ENCODE assay signal across 16 cellular contexts in genomic region chr11:77062924-77063323, GRCh38. TPM values are rescaled to one million over a fixed set of nuclear protein-coding genes. Genes with fewer than 3 reads are reported as not detected.
A peak's percentile ranks its signal among the peaks of the same experiment; 100 is the strongest.
DNase-seq lines count a peak whose midpoint lies in the region; ATAC-seq, FAIRE-seq and TF ChIP-seq lines count a peak whose summit lies in the region.
"Had no signal": no experiment of that assay in that cellular context is flagged by ENCODE, and none has a peak within 500 bp of the region (broad histone marks: within the 10 kb centered on the region; RNA-seq: fewer than 3 reads in every experiment).

No MANE protein-coding gene starts in this region.

- H3K9ac ChIP-seq in GM12878 (ENCODE audit: control insufficient read depth, insufficient read depth, low read length) = no peak overlapping the region

- H3K9me3 ChIP-seq in A549 (peaks cover 23% of the 10 kb centered on the region), GM12878 (replicated peaks; ENCODE audit: control insufficient read depth, insufficient read depth, low read length) (no peaks in the 10 kb centered on the region; the same call in 2 of the 3 replicates)
- H3K9me3 ChIP-seq: tibial nerve had no signal

- no peaks in the 10 kb centered on the region for H3K36me3 ChIP-seq in GM12878 (ENCODE audit: control insufficient read depth in 2 of 2, insufficient read depth in 2 of 2, low read length in 1 of 2)
- H3K36me3 ChIP-seq: heart right ventricle, tibial nerve had no signal

- FAIRE-seq in A549 (lab: Jason Lieb, UNC) (no peak), GM12878 (lab: Jason Lieb, UNC) (no peak)
- FAIRE-seq: endometrium, RCC 7860 had no signal

- no peak for TF ChIP-seq POLR2A in A549 (IDR thresholded peaks at IDR 0.05; ENCODE audit: low read length)
- no peak for TF ChIP-seq POLR2A in GM12878 (IDR thresholded peaks at IDR 0.05; ENCODE audit: low read depth, low read length)

- DNase-seq in A549 (ENCODE audit: low read depth in 1 of 2, low spot score in 1 of 2) = no peak
- DNase-seq in GM20000 (ENCODE audit: low spot score) = peak; percentile 6
- DNase-seq in GM12878 (ENCODE audit: low read depth, low spot score) = no peak
- peak; percentile 40 for DNase-seq in islet precursor cell
- DNase-seq in D341Med (ENCODE audit: low spot score) = no peak
- no peak for DNase-seq in NCI-H446 (lab: John Stamatoyannopoulos, UW)
- DNase-seq in omental fat pad (ENCODE audit: low spot score) = no peak
- no peak for DNase-seq in effector CD4-positive, alpha-beta T cell
- DNase-seq: heart right ventricle, NCI-H2029, NCI-H526 treated with DMSO at 0.1 percent for 48 hours, nucleus accumbens had no signal

- CTCF ChIA-PET in A549 (lab: Yijun Ruan, JAX) (interaction anchor here (0.7 to 6.3 kb wide), 10 partner anchors 9 to 341 kb away, joined by 3 to 84 read pairs (median 3); no protein-coding TSS in a partner anchor), GM12878 (lab: Yijun Ruan, JAX) (interaction anchor here (1.6 to 5.7 kb wide), 3 partner anchors 15 to 36 kb away, joined by 6 to 38 read pairs (median 11); no protein-coding TSS in a partner anchor)

- no peak overlapping the region for H2AFZ ChIP-seq in GM12878 (ENCODE audit: control insufficient read depth, low read depth, low read length)

- in situ Hi-C loops in GM12878 (cut with MboI) = no loop called here

- RAD21 ChIA-PET in GM12878 (lab: Charles Lee; ENCODE audit: unreplicated experiment) = interaction anchor here (1.3 kb wide), 1 partner anchor 28 kb away, joined by 3 read pairs; no protein-coding TSS in a partner anchor

- intact Hi-C loops in GM12878 (cut with micrococcal nuclease; ENCODE audit: unreplicated experiment) = no loop called here

- H3K4me3 ChIP-seq in A549 (no peak overlapping the region), GM12878 (no peak overlapping the region)
- H3K4me3 ChIP-seq: heart right ventricle, skin epidermis, tibial nerve had no signal

- TF ChIP-seq EP300 in A549 (IDR thresholded peaks at IDR 0.05) (no peak), GM12878 (IDR thresholded peaks at IDR 0.05; ENCODE audit: borderline replicate concordance in 1 of 2, control insufficient read depth in 1 of 2, low read depth in 2 of 2, low read length in 2 of 2) (no peak)

- TF ChIP-seq RAD21 in A549 (conservative IDR thresholded peaks at IDR 0.05 in 1 of 2, IDR thresholded peaks at IDR 0.05 in 1 of 2) (no peak), GM12878 (IDR thresholded peaks at IDR 0.05; ENCODE audit: insufficient read depth, low read depth, low read length) (0 out of 2 replicates have a peak, but pooled peaks have one; percentile 17)

- peaks cover 25% of the 10 kb centered on the region for H3K4me1 ChIP-seq in A549
- peaks cover 6% of the 10 kb centered on the region for H3K4me1 ChIP-seq in GM12878 (ENCODE audit: control insufficient read depth, insufficient read depth, low read length)

- H4K20me1 ChIP-seq in GM12878 (ENCODE audit: control insufficient read depth, insufficient read depth) = no peaks in the 10 kb centered on the region

- TF ChIP-seq CTCF in A549 (IDR thresholded peaks at IDR 0.05) (no peak), GM20000 (IDR thresholded peaks at IDR 0.05; ENCODE audit: extremely low read depth, missing control alignments) (no peak), GM12878 (IDR thresholded peaks at IDR 0.05 in 2 of 3, conservative IDR thresholded peaks at IDR 0.05 in 1 of 3; ENCODE audit: control insufficient read depth in 2 of 3, extremely low read depth in 1 of 3, insufficient read depth in 1 of 3, low read depth in 3 of 3, low read length in 3 of 3) (no peak), omental fat pad (IDR thresholded peaks at IDR 0.05) (no peak)

- POLR2A ChIA-PET in A549 (lab: Yijun Ruan, JAX) = no interaction called here
- POLR2A ChIA-PET in GM12878 (lab: Charles Lee) = no interaction called here

- no peaks in the 10 kb centered on the region for H3K79me2 ChIP-seq in GM12878 (ENCODE audit: control insufficient read depth, insufficient read depth, low read length)

- ATAC-seq in A549 = no peak
- no peak for ATAC-seq in GM12878
- ATAC-seq in omental fat pad (ENCODE audit: low FRiP score) = no peak
- ATAC-seq: heart right ventricle had no signal

- no TSS peak for BruUV-seq in GM12878 (replicated peaks; lab: Mats Ljungman, UMichigan)

- no peaks in the 10 kb centered on the region for H3K27me3 ChIP-seq in GM12878 (replicated peaks in 1 of 2; ENCODE audit: control insufficient read depth in 2 of 2, insufficient read depth in 2 of 2, low read length in 1 of 2)
- H3K27me3 ChIP-seq: heart right ventricle, tibial nerve had no signal

- H3K4me2 ChIP-seq in A549 = no peak overlapping the region
- H3K4me2 ChIP-seq in GM12878 (ENCODE audit: control insufficient read depth, insufficient read depth) = no peak overlapping the region

- H3K27ac ChIP-seq in A549 (peak overlapping the region; percentile 49 to 51; a peak in 4 of 6 replicates), GM12878 (ENCODE audit: control insufficient read depth, insufficient read depth) (no peak overlapping the region)
- H3K27ac ChIP-seq: heart right ventricle, skin epidermis, tibial nerve had no signal

- SMC1A ChIA-PET in GM12878 (lab: Charles Lee; ENCODE audit: uncharacterized antibody, unreplicated experiment) = interaction anchor here (1.7 kb wide), 1 partner anchor 28 kb away, joined by 8 read pairs; no protein-coding TSS in a partner anchor

RNA-seq across cellular contexts. Expression of gene CAPN5, which starts 3.8 kb away (rescaled TPM):
- polyA plus RNA-seq in A549 (2011; rRNA removed) = 12.9 and 16.6 TPM in 2 replicates
- polyA plus RNA-seq in A549 (2012; cell fraction: cytosol; rRNA removed) = 4.6 and 6.4 TPM in 2 replicates
- 11.6 and 12.2 TPM in 2 replicates for polyA plus RNA-seq in A549 (2012; cell fraction: nucleus; rRNA removed)
- polyA plus RNA-seq in A549 (2017; fragmentation: RNase III; extraction: RNeasy Plus Mini Kit Qiagen cat#74134 plus additional on column Dnase treatment) = 6.8 to 9.4 TPM (median 8.9 TPM) in 3 replicates
- polyA minus RNA-seq in A549 (2011; rRNA and poly(A)+ RNA removed) = 18.2 and 19.7 TPM in 2 replicates
- total RNA-seq in GM12878 (2013; cell fraction: nucleolus; rRNA removed) = 0.15 and 0.17 TPM in 2 replicates
- total RNA-seq in GM12878 (2014; rRNA removed) = 0.11 TPM in 1 of 2 replicates, not detected in the other
- total RNA-seq in GM12878 (2014; rRNA removed; fragmentation: Illumina TruSeq; extraction: Trizol) = not detected in 2 replicates
- total RNA-seq in GM12878 (2021) = 0.19 and 0.33 TPM in 2 replicates
- polyA plus RNA-seq in GM12878 (2011; ENCODE audit: low read depth) = 0.08 TPM
- polyA plus RNA-seq in GM12878 (2011; rRNA removed) = 0.06 and 0.07 TPM in 2 replicates
- 0.10 and 0.15 TPM in 2 replicates for polyA plus RNA-seq in GM12878 (2011; cell fraction: cytosol; rRNA removed)
- 0.27 and 0.31 TPM in 2 replicates for polyA plus RNA-seq in GM12878 (2011; cell fraction: nucleus; rRNA removed)
- 0.20 and 0.27 TPM in 2 replicates for polyA plus RNA-seq in GM12878 (2012)
- polyA plus RNA-seq in GM12878 (2014; fragmentation: Illumina TruSeq; extraction: Trizol) = 0.07 and 0.19 TPM in 2 replicates
- polyA plus RNA-seq in GM12878 (2014; fragmentation: Nextera tagmentation; extraction: Ambion mirVana) = under 1 TPM in 1 of 2 experiments, not detected in 1; 0.02 TPM
- 0.10 TPM in 1 of 2 replicates, not detected in the other for polyA plus RNA-seq in GM12878 (2014; rRNA removed)
- polyA plus RNA-seq in GM12878 (2016; fragmentation: Nextera tagmentation; extraction: Ambion mirVana) = under 1 TPM; 0.04 TPM
- 0.57 TPM in 1 of 2 replicates, not detected in the other for polyA minus RNA-seq in GM12878 (2011; rRNA and poly(A)+ RNA removed)
- polyA minus RNA-seq in GM12878 (2011; cell fraction: cytosol; rRNA and poly(A)+ RNA removed) = not detected in 2 replicates
- 0.19 TPM in 1 of 2 replicates, not detected in the other for polyA minus RNA-seq in GM12878 (2011; cell fraction: nucleus; rRNA and poly(A)+ RNA removed)
- total RNA-seq in omental fat pad = 1 to 10 TPM; 3.3 to 8.5 (median 4.7) TPM

RNA-seq across cellular contexts. Expression of gene B3GNT6, which starts 28.7 kb away (rescaled TPM):
- polyA plus RNA-seq in A549 (2011; rRNA removed) (0.04 and 0.11 TPM in 2 replicates), A549 (2017; fragmentation: RNase III; extraction: RNeasy Plus Mini Kit Qiagen cat#74134 plus additional on column Dnase treatment) (0.04 to 0.05 TPM in 2 of 3 replicates, not detected in the other), GM12878 (2011; rRNA removed) (not detected in 2 replicates), GM12878 (2014; fragmentation: Illumina TruSeq; extraction: Trizol) (not detected in 2 replicates), GM12878 (2014; fragmentation: Nextera tagmentation; extraction: Ambion mirVana) (not detected), GM12878 (2014; rRNA removed) (not detected in 2 replicates), GM12878 (2016; fragmentation: Nextera tagmentation; extraction: Ambion mirVana) (not detected)
- polyA plus RNA-seq in A549 (2012; cell fraction: cytosol; rRNA removed) = 0.04 TPM in 1 of 2 replicates, not detected in the other
- polyA plus RNA-seq in A549 (2012; cell fraction: nucleus; rRNA removed) = 0.04 and 0.05 TPM in 2 replicates
- polyA minus RNA-seq in A549 (2011; rRNA and poly(A)+ RNA removed) = 0.15 TPM in 1 of 2 replicates, not detected in the other
- not detected in 2 replicates for total RNA-seq in GM12878 (2013; cell fraction: nucleolus; rRNA removed)
- total RNA-seq in GM12878 (2014; rRNA removed) (not detected in 2 replicates), GM12878 (2014; rRNA removed; fragmentation: Illumina TruSeq; extraction: Trizol) (not detected in 2 replicates), GM12878 (2021) (not detected in 2 replicates), omental fat pad (not detected)
- not detected for polyA plus RNA-seq in GM12878 (2011; ENCODE audit: low read depth)
- polyA plus RNA-seq in GM12878 (2011; cell fraction: cytosol; rRNA removed) = not detected in 2 replicates
- polyA plus RNA-seq in GM12878 (2011; cell fraction: nucleus; rRNA removed) = not detected in 2 replicates
- polyA plus RNA-seq in GM12878 (2012) = not detected in 2 replicates
- not detected in 2 replicates for polyA minus RNA-seq in GM12878 (2011; rRNA and poly(A)+ RNA removed)
- not detected in 2 replicates for polyA minus RNA-seq in GM12878 (2011; cell fraction: cytosol; rRNA and poly(A)+ RNA removed)
- not detected in 2 replicates for polyA minus RNA-seq in GM12878 (2011; cell fraction: nucleus; rRNA and poly(A)+ RNA removed)
- total RNA-seq: heart right ventricle, tibial nerve had no signal
- polyA plus RNA-seq: heart right ventricle had no signal

RNA-seq across cellular contexts. Expression of gene OMP, which starts 39.7 kb away (rescaled TPM):
- 0.34 TPM in 1 of 2 replicates, not detected in the other for polyA plus RNA-seq in A549 (2011; rRNA removed)
- not detected in 2 replicates for polyA plus RNA-seq in A549 (2012; cell fraction: cytosol; rRNA removed)
- polyA plus RNA-seq in A549 (2012; cell fraction: nucleus; rRNA removed) = 1.7 TPM in 1 of 2 replicates, not detected in the other
- polyA plus RNA-seq in A549 (2017; fragmentation: RNase III; extraction: RNeasy Plus Mini Kit Qiagen cat#74134 plus additional on column Dnase treatment) = not detected in 3 replicates
- 0.68 TPM in 1 of 2 replicates, not detected in the other for polyA minus RNA-seq in A549 (2011; rRNA and poly(A)+ RNA removed)
- total RNA-seq in GM12878 (2013; cell fraction: nucleolus; rRNA removed) = not detected in 2 replicates
- total RNA-seq in GM12878 (2014; rRNA removed) = not detected in 2 replicates
- not detected in 2 replicates for total RNA-seq in GM12878 (2014; rRNA removed; fragmentation: Illumina TruSeq; extraction: Trizol)
- total RNA-seq in GM12878 (2021) = not detected in 2 replicates
- not detected for polyA plus RNA-seq in GM12878 (2011; ENCODE audit: low read depth)
- polyA plus RNA-seq in GM12878 (2011; rRNA removed) = not detected in 2 replicates
- not detected in 2 replicates for polyA plus RNA-seq in GM12878 (2011; cell fraction: cytosol; rRNA removed)
- polyA plus RNA-seq in GM12878 (2011; cell fraction: nucleus; rRNA removed) = 0.34 TPM in 1 of 2 replicates, not detected in the other
- polyA plus RNA-seq in GM12878 (2012) = not detected in 2 replicates
- not detected in 2 replicates for polyA plus RNA-seq in GM12878 (2014; fragmentation: Illumina TruSeq; extraction: Trizol)
- not detected for polyA plus RNA-seq in GM12878 (2014; fragmentation: Nextera tagmentation; extraction: Ambion mirVana)
- not detected in 2 replicates for polyA plus RNA-seq in GM12878 (2014; rRNA removed)
- not detected for polyA plus RNA-seq in GM12878 (2016; fragmentation: Nextera tagmentation; extraction: Ambion mirVana)
- not detected in 2 replicates for polyA minus RNA-seq in GM12878 (2011; rRNA and poly(A)+ RNA removed)
- polyA minus RNA-seq in GM12878 (2011; cell fraction: cytosol; rRNA and poly(A)+ RNA removed) = not detected in 2 replicates
- polyA minus RNA-seq in GM12878 (2011; cell fraction: nucleus; rRNA and poly(A)+ RNA removed) = not detected in 2 replicates
- total RNA-seq in omental fat pad = not detected
- polyA plus RNA-seq: heart right ventricle had no signal

Comparison
In these comparisons a context has a peak if more than half of its experiments do, and no peak if none do; other contexts are left out.
1. DNase-seq: peak in GM20000 (single experiment) and islet precursor cell (single experiment); none in A549 (0 of 2), GM12878 (single experiment), D341Med (single experiment), NCI-H446 (0 of 2), omental fat pad (single experiment) and effector CD4-positive, alpha-beta T cell (single experiment).
2. Of the 24 proteins assayed by ChIP-seq in both GM12878 and A549: peak only in GM12878: RAD21; only in A549: none; in both: none; in neither: 23.